Comparison of ENCODE assay signal across 8 cellular contexts in the genomic region with DNA sequence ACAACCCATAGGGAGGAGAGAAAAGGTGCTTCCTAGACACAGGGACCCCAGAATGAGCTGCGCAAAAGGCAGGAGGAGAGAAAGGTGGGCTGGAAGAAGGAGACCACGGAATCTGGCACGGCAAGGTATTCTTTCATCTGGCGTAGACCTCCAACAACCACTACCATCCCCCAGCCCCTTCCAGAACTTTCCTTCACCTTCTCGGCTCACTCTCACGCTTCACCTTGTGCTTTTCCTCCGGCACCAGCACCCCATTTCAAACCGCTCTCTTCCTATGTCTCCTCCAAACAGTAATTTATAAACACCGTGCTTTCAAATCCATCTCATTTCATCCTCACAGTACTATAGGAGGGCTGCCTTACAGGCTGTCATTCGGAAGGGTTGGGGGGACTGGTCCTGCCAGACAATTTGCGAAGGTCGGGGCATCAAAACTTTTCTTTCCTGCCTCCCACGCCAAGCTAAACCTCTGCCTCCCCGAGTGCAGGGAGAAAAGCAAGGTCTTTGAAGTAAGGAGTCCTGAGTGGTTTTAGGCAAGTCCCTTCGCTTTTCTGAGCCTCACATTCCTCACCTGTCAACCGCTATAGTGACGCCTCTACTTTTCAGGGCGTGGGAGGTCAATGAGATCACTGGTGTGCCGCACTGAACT. TPM values are rescaled to one million over a fixed set of nuclear protein-coding genes. Genes with fewer than 3 reads are reported as not detected.
DNase-seq lines count a peak whose midpoint lies in the region; ATAC-seq and TF ChIP-seq lines count a peak whose summit lies in the region.

No MANE protein-coding gene starts in this region.

- DNase-seq in stimulated activated CD4-positive, alpha-beta T cell treated with anti-CD3 and anti-CD28 coated beads, Interleukin-12 subunit alpha, Interleukin-12 subunit beta, amount 100 ng/mL, for 48 hours (ENCODE audit: low read depth in 2 of 3, low spot score in 1 of 3): peak in 2 of 3 donors; percentile 74 to 82
- no peak for DNase-seq in stimulated activated CD4-positive, alpha-beta T cell treated with anti-CD3 and anti-CD28 coated beads, Interleukin-2, amount 100 ng/mL, for 24 hours
- DNase-seq in adrenal gland (peak in 1 of 7 donors; percentile 52), lower leg skin (ENCODE audit: low spot score in 2 of 2) (no peak), upper lobe of left lung (no peak), Kasumi-1 (lab: John Stamatoyannopoulos, UW) (no peak), DMS79 treated with DMSO at 0.1 percent for 48 hours (lab: John Stamatoyannopoulos, UW) (no peak), islet precursor cell (no peak)

- TF ChIP-seq EP300 in upper lobe of left lung (IDR thresholded peaks at IDR 0.05): no peak

- H3K4me1 ChIP-seq in adrenal gland (replicated peaks in 1 of 2): peaks cover 36 to 61% of the 10 kb centered on the region in 2 donors
- H3K4me1 ChIP-seq in upper lobe of left lung: peaks cover 31 to 49% (median 36%) of the 10 kb centered on the region in 4 donors

- intact Hi-C loops in adrenal gland (cut with DNase I) (loop anchor here in 1 of 2 donors (2.0 kb wide), 1 partner anchor 229 kb away; a partner anchor contains a TSS), lower leg skin (cut with DNase I; ENCODE audit: low total_unique reads) (no loop called here)

- H3K27me3 ChIP-seq in adrenal gland (no peaks in the 10 kb centered on the region), upper lobe of left lung (no peaks in the 10 kb centered on the region)

- H3K27ac ChIP-seq in adrenal gland (peak overlapping the region; percentile 87 to 97 (median 91)), upper lobe of left lung (peak overlapping the region; percentile 58 to 91 (median 80))

- TF ChIP-seq CTCF in adrenal gland (IDR thresholded peaks at IDR 0.05) (no peak), lower leg skin (IDR thresholded peaks at IDR 0.05) (no peak), upper lobe of left lung (IDR thresholded peaks at IDR 0.05) (no peak)

- H3K9me3 ChIP-seq in adrenal gland (replicated peaks in 1 of 3) (no peaks in the 10 kb centered on the region), upper lobe of left lung (no peaks in the 10 kb centered on the region)

- TF ChIP-seq POLR2A in adrenal gland (IDR thresholded peaks at IDR 0.05) (peak in 1 of 2 donors; percentile 58), lower leg skin (IDR thresholded peaks at IDR 0.05) (no peak), upper lobe of left lung (IDR thresholded peaks at IDR 0.05) (no peak)

- H3K36me3 ChIP-seq in adrenal gland (replicated peaks in 1 of 2) (no peaks in the 10 kb centered on the region), upper lobe of left lung (peaks cover 0 to 3% (median 1%) of the 10 kb centered on the region in 4 donors)

- 14 to 23% (median 17%) methylated on average over 19 of the region's 19 CpGs for WGBS in adrenal gland, 4 donors
- 31 to 32% methylated on average over 18 to 19 of the region's 19 CpGs for WGBS in lower leg skin, 2 donors
- WGBS in upper lobe of left lung, 2 donors: 33 to 35% methylated on average over 18 to 19 of the region's 19 CpGs

- H3K4me3 ChIP-seq in adrenal gland (peak overlapping the region in 3 of 4 donors; percentile 73 to 97 (median 87)), lower leg skin (ENCODE audit: low read depth, poor library complexity, severe bottlenecking) (peak overlapping the region; percentile 83), upper lobe of left lung (peak overlapping the region; percentile 43 to 79 (median 72))

- ATAC-seq in upper lobe of left lung (ENCODE audit: low FRiP score in 2 of 2): no peak

RNA-seq across cellular contexts. Expression of a gene that starts 0.9 kb away (rescaled TPM):
- total RNA-seq in adrenal gland (10 to 100 TPM; 17.0 to 32.9 (median 26.4) TPM), lower leg skin (10 to 100 TPM in 1 of 4 donors, 1 to 10 TPM in 3; 3.8 to 17.0 (median 7.1) TPM), upper lobe of left lung (10 to 100 TPM in 4 of 6 donors, 1 to 10 TPM in 2; 8.4 to 18.9 (median 10.7) TPM)
- 10 to 100 TPM in 2 of 3 donors, 1 to 10 TPM in 1; 9.3 to 54.0 (median 11.7) TPM for polyA plus RNA-seq in adrenal gland

RNA-seq across cellular contexts. Expression of a gene that starts 1.2 kb away (rescaled TPM):
- 10 to 100 TPM; 23.4 to 47.9 (median 34.2) TPM for total RNA-seq in adrenal gland
- polyA plus RNA-seq in adrenal gland: 10 to 100 TPM; 16.5 to 75.9 (median 30.1) TPM
- 1 to 10 TPM; 3.0 to 4.0 (median 3.5) TPM for total RNA-seq in lower leg skin
- 10 to 100 TPM in 2 of 6 donors, 1 to 10 TPM in 4; 5.8 to 37.7 (median 8.0) TPM for total RNA-seq in upper lobe of left lung

RNA-seq across cellular contexts. Expression of a gene that starts 48.1 kb away (rescaled TPM):
- total RNA-seq in adrenal gland (10 to 100 TPM; 28.9 to 64.0 (median 48.4) TPM), lower leg skin (10 to 100 TPM; 13.8 to 18.3 (median 17.0) TPM), upper lobe of left lung (10 to 100 TPM in 5 of 6 donors, 1 to 10 TPM in 1; 5.2 to 31.4 (median 23.0) TPM)
- 100 to 1,000 TPM in 2 of 3 donors, 10 to 100 TPM in 1; 92.1 to 129 (median 119) TPM for polyA plus RNA-seq in adrenal gland

Comparison
In these comparisons a context has a peak if more than half of its experiments do, and no peak if none do; other contexts are left out.
1. DNase-seq: peak in stimulated activated CD4-positive, alpha-beta T cell treated with anti-CD3 and anti-CD28 coated beads, Interleukin-12 subunit alpha, Interleukin-12 subunit beta, amount 100 ng/mL, for 48 hours (2 of 3); none in stimulated activated CD4-positive, alpha-beta T cell treated with anti-CD3 and anti-CD28 coated beads, Interleukin-2, amount 100 ng/mL, for 24 hours (0 of 2), lower leg skin (0 of 2), upper lobe of left lung (0 of 2), Kasumi-1 (0 of 2), DMS79 treated with DMSO at 0.1 percent for 48 hours (single experiment) and islet precursor cell (single experiment).
2. Peak in every context shown above with its lines, with median percentiles within 50 percentile points of each other: H3K4me3 ChIP-seq.